In the genomic region with DNA sequence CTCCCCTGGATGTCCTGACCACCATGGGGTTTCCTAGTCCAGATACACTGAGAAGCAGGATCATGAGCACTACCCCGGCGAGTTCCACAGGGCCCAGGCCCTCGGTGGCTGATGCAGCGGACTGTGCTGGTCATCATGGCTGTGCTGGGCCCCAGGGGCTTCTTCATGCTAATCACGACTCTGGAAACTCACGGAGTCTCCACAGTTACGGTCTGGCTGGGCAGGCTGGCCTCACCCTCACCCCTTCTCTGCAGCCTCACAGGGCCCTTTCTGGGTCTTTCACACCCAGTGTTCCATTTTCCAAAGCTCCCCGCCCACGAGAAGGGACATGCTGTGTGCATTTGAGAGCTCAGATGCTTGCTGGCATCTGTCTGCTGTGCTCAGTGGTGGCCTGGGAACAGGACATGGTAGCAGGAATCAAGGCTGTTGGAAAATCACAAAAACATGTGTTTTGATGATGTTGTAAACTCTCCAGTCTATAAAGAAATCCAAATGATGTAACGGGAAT, we compare ENCODE assay signal across 19 cellular contexts.
DNase-seq lines count a peak whose midpoint lies in the region; ATAC-seq and TF ChIP-seq lines count a peak whose summit lies in the region.
"Had no signal": no experiment of that assay in that cellular context is flagged by ENCODE, and none has a peak within 500 bp of the region (broad histone marks: within the 10 kb centered on the region; RNA-seq: fewer than 3 reads in every experiment).

No MANE protein-coding gene starts in this region.

- ATAC-seq in stimulated activated naive CD8-positive, alpha-beta T cell treated with anti-CD3 and anti-CD28 coated beads, Interleukin-15, Interleukin-2, amounts not matched to agents 100 U/mL and 50 U/mL, for 24 hours, result no peak
- no peak for ATAC-seq in HG02884 (IDR thresholded peaks at IDR 0.05; ENCODE audit: unreplicated experiment)
- ATAC-seq: activated CD4-positive, alpha-beta T cell treated with anti-CD3 and anti-CD28 coated beads for 36 hours; activated naive CD4-positive, alpha-beta T cell treated with anti-CD3 and anti-CD28 coated beads, Interleukin-2, amount 50 U/mL, for 72 hours had no signal

- H3K36me3 ChIP-seq in WERI-Rb-1, result no peaks in the 10 kb centered on the region
- H3K36me3 ChIP-seq in right atrium auricular region, result no peaks in the 10 kb centered on the region
- H3K36me3 ChIP-seq in sigmoid colon, result no peaks in the 10 kb centered on the region
- H3K36me3 ChIP-seq: colonic mucosa, thoracic aorta had no signal

- H3K4me1 ChIP-seq in right atrium auricular region (no peaks in the 10 kb centered on the region), sigmoid colon (no peaks in the 10 kb centered on the region)
- H3K4me1 ChIP-seq: colonic mucosa had no signal

- peak; percentile 57 for DNase-seq in AG10803 (ENCODE audit: low read depth)
- peak; percentile 4 for DNase-seq in WERI-Rb-1
- DNase-seq in right atrium auricular region (ENCODE audit: low spot score), result peak; percentile 57
- DNase-seq in sigmoid colon, result peak; percentile 65
- no peak for DNase-seq in Kasumi-1 (lab: John Stamatoyannopoulos, UW)
- no peak for DNase-seq in SK-N-DZ (ENCODE audit: low spot score)
- DNase-seq in stimulated activated naive CD8-positive, alpha-beta T cell treated with anti-CD3 and anti-CD28 coated beads, Interleukin-15, Interleukin-2, amounts not matched to agents 100 U/mL and 50 U/mL, for 24 hours, result no peak
- DNase-seq: activated CD4-positive, alpha-beta T cell treated with anti-CD3 and anti-CD28 coated beads for 36 hours; AML-193; colonic mucosa; hippocampal formation; MV-4-11; NCI-H2029 treated with DMSO at 0.1 percent for 48 hours; NCI-H510A; nephron progenitor cell; T1000 had no signal

- no peak for TF ChIP-seq POLR2A in sigmoid colon (IDR thresholded peaks at IDR 0.05)

- H3K9me3 ChIP-seq in WERI-Rb-1 (ENCODE audit: severe bottlenecking), result peaks cover 5% of the 10 kb centered on the region
- H3K9me3 ChIP-seq in right atrium auricular region, result no peaks in the 10 kb centered on the region
- H3K9me3 ChIP-seq in sigmoid colon, result no peaks in the 10 kb centered on the region
- H3K9me3 ChIP-seq: colonic mucosa, thoracic aorta had no signal

- H3K27ac ChIP-seq in WERI-Rb-1 (0 out of 2 replicates have a peak overlapping the region, but pooled peaks have one; percentile 5), right atrium auricular region (peak overlapping the region; percentile 4 to 58), sigmoid colon (peak overlapping the region in 1 of 4 donors; percentile 52)
- H3K27ac ChIP-seq: colonic mucosa, thoracic aorta had no signal

- no peaks in the 10 kb centered on the region for H3K27me3 ChIP-seq in WERI-Rb-1 (ENCODE audit: insufficient read depth, low read depth, severe bottlenecking)
- H3K27me3 ChIP-seq in right atrium auricular region, result no peaks in the 10 kb centered on the region
- H3K27me3 ChIP-seq in sigmoid colon, result no peaks in the 10 kb centered on the region
- H3K27me3 ChIP-seq: colonic mucosa had no signal

- WGBS in sigmoid colon, 2 donors, result 91 to 95% methylated on average over 10 of the region's 10 CpGs

- intact Hi-C loops in sigmoid colon (cut with DNase I), result no loop called here

- TF ChIP-seq EP300 in sigmoid colon (IDR thresholded peaks at IDR 0.05), result no peak

- H3K4me3 ChIP-seq in AG10803 (ENCODE audit: low read length) (no peak overlapping the region), WERI-Rb-1 (ENCODE audit: low read depth, low read length) (no peak overlapping the region), right atrium auricular region (no peak overlapping the region), sigmoid colon (no peak overlapping the region)
- H3K4me3 ChIP-seq: colonic mucosa, thoracic aorta had no signal

- TF ChIP-seq CTCF in AG10803 (conservative IDR thresholded peaks at IDR 0.05; ENCODE audit: low read length), result no peak
- TF ChIP-seq CTCF in WERI-Rb-1 (IDR thresholded peaks at IDR 0.05; ENCODE audit: low read depth, low read length), result no peak
- TF ChIP-seq CTCF in right atrium auricular region (IDR thresholded peaks at IDR 0.05), result no peak
- TF ChIP-seq CTCF in sigmoid colon (IDR thresholded peaks at IDR 0.05), result no peak

Comparison
In these comparisons a context has a peak if more than half of its experiments do, and no peak if none do; other contexts are left out.
1. DNase-seq: peak in AG10803 (single experiment), WERI-Rb-1 (single experiment), right atrium auricular region (single experiment) and sigmoid colon (single experiment); none in Kasumi-1 (0 of 2), SK-N-DZ (single experiment) and stimulated activated naive CD8-positive, alpha-beta T cell treated with anti-CD3 and anti-CD28 coated beads, Interleukin-15, Interleukin-2, amounts not matched to agents 100 U/mL and 50 U/mL, for 24 hours (single experiment).